In genomic region chr10:79468015-79468560, GRCh38 we compare ENCODE assay signal across 8 cellular contexts. TPM values are rescaled to one million over a fixed set of nuclear protein-coding genes. Genes with fewer than 3 reads are reported as not detected.
A peak's percentile ranks its signal among the peaks of the same experiment; 100 is the strongest.
DNase-seq lines count a peak whose midpoint lies in the region; ATAC-seq and TF ChIP-seq lines count a peak whose summit lies in the region.

No MANE protein-coding gene starts in this region.

- TF ChIP-seq CTCF in adrenal gland (IDR thresholded peaks at IDR 0.05) (no peak), right atrium auricular region (IDR thresholded peaks at IDR 0.05) (no peak), PC-9 (conservative IDR thresholded peaks at IDR 0.05) (no peak)

- TF ChIP-seq POLR2A in adrenal gland (IDR thresholded peaks at IDR 0.05) = no peak

- peaks cover 44 to 81% (median 61%) of the 10 kb centered on the region in 10 experiments for H3K4me1 ChIP-seq in BLaER1 treated with 17β-estradiol and CSF1 and Interleukin-3, amounts not matched to agents 10 nM and 100 nM
- H3K4me1 ChIP-seq in adrenal gland (replicated peaks in 1 of 2) = peaks cover 2 to 31% of the 10 kb centered on the region in 2 donors
- peaks cover 0 to 20% of the 10 kb centered on the region in 2 donors for H3K4me1 ChIP-seq in right atrium auricular region
- H3K4me1 ChIP-seq in PC-9 (replicated peaks; ENCODE audit: insufficient read depth) = no peaks in the 10 kb centered on the region

- peak overlapping the region; percentile 0 to 92 (median 47); a peak in 16 of 22 replicates for H3K4me2 ChIP-seq in BLaER1 treated with 17β-estradiol and CSF1 and Interleukin-3, amounts not matched to agents 10 nM and 100 nM
- no peak overlapping the region for H3K4me2 ChIP-seq in PC-9

- H3K79me2 ChIP-seq in PC-9 (ENCODE audit: low read depth) = no peaks in the 10 kb centered on the region

- CTCF ChIA-PET in PC-9 (lab: Charles Lee) = interaction anchor here (0.7 to 1.1 kb wide), 4 partner anchors 93 to 881 kb away, joined by 4 to 9 read pairs (median 7); no protein-coding TSS in a partner anchor

- H3K4me3 ChIP-seq in BLaER1 treated with 17β-estradiol and CSF1 and Interleukin-3, amounts not matched to agents 10 nM and 100 nM = no peak overlapping the region
- H3K4me3 ChIP-seq in adrenal gland (no peak overlapping the region), right atrium auricular region (no peak overlapping the region), PC-9 (no peak overlapping the region)

- H3F3A ChIP-seq in PC-9 (ENCODE audit: insufficient read depth, low read depth) = no peaks in the 10 kb centered on the region

- no peaks in the 10 kb centered on the region for H3K27me3 ChIP-seq in BLaER1 treated with 17β-estradiol and CSF1 and Interleukin-3, amounts not matched to agents 10 nM and 100 nM
- H3K27me3 ChIP-seq in adrenal gland (no peaks in the 10 kb centered on the region), right atrium auricular region (no peaks in the 10 kb centered on the region), PC-9 (ENCODE audit: insufficient read depth, low read depth) (no peaks in the 10 kb centered on the region)

- intact Hi-C loops in adrenal gland (cut with DNase I) = loop anchor here in 1 of 2 donors (5.0 kb wide), 1 partner anchor 91 kb away; no protein-coding TSS in a partner anchor
- intact Hi-C loops in sciatic nerve (cut with DNase I) = no loop called here
- intact Hi-C loops in PC-9 (cut with micrococcal nuclease; ENCODE audit: unreplicated experiment) = no loop called here

- ATAC-seq in sciatic nerve (peak; percentile 38), HG03432 (IDR thresholded peaks at IDR 0.05; ENCODE audit: unreplicated experiment) (no peak), GM19328 (IDR thresholded peaks at IDR 0.05; ENCODE audit: unreplicated experiment) (no peak), GM21423 (IDR thresholded peaks at IDR 0.05; ENCODE audit: unreplicated experiment) (no peak)

- H3K36me3 ChIP-seq in BLaER1 treated with 17β-estradiol and CSF1 and Interleukin-3, amounts not matched to agents 10 nM and 100 nM = no peaks in the 10 kb centered on the region
- H3K36me3 ChIP-seq in adrenal gland (replicated peaks in 1 of 2) = no peaks in the 10 kb centered on the region
- H3K36me3 ChIP-seq in right atrium auricular region = no peaks in the 10 kb centered on the region
- no peaks in the 10 kb centered on the region for H3K36me3 ChIP-seq in PC-9 (ENCODE audit: low read depth)

- H3K9ac ChIP-seq in BLaER1 treated with 17β-estradiol and CSF1 and Interleukin-3, amounts not matched to agents 10 nM and 100 nM = peak overlapping the region in 3 of 11 experiments; percentile 6 to 70 (median 20); a peak in 4 of 22 replicates

- BruUV-seq in PC-9 (replicated peaks; lab: Mats Ljungman, UMichigan) = no TSS peak

- POLR2A ChIA-PET in PC-9 (lab: Charles Lee; ENCODE audit: unreplicated experiment) = no interaction called here

- H2AFZ ChIP-seq in PC-9 = no peak overlapping the region

- no peaks in the 10 kb centered on the region for H3K9me2 ChIP-seq in PC-9 (ENCODE audit: insufficient read depth)

- H3K27ac ChIP-seq in BLaER1 treated with 17β-estradiol and CSF1 and Interleukin-3, amounts not matched to agents 10 nM and 100 nM = peak overlapping the region in 10 of 11 experiments; percentile 0 to 73 (median 46); a peak in 16 of 22 replicates
- H3K27ac ChIP-seq in adrenal gland (peak overlapping the region in 3 of 5 donors; percentile 27 to 66 (median 54)), right atrium auricular region (peak overlapping the region; percentile 36 to 42), PC-9 (no peak overlapping the region)

- WGBS in adrenal gland, 4 donors = 41 to 68% (median 54%) methylated on average over 3 of the region's 3 CpGs

- DNase-seq in adrenal gland = no peak
- no peak for DNase-seq in right atrium auricular region (ENCODE audit: low spot score)
- DNase-seq in sciatic nerve (ENCODE audit: low spot score) = no peak
- no peak for DNase-seq in PC-9

- no peaks in the 10 kb centered on the region for H4K20me1 ChIP-seq in BLaER1 treated with 17β-estradiol and CSF1 and Interleukin-3, amounts not matched to agents 10 nM and 100 nM
- no peaks in the 10 kb centered on the region for H4K20me1 ChIP-seq in PC-9 (ENCODE audit: insufficient read depth)

- no peaks in the 10 kb centered on the region for H3K9me3 ChIP-seq in BLaER1 treated with 17β-estradiol and CSF1 and Interleukin-3, amounts not matched to agents 10 nM and 100 nM (replicated peaks in 1 of 11)
- H3K9me3 ChIP-seq in adrenal gland (replicated peaks in 1 of 3) (no peaks in the 10 kb centered on the region), right atrium auricular region (no peaks in the 10 kb centered on the region), PC-9 (ENCODE audit: insufficient read depth, low read depth) (no peaks in the 10 kb centered on the region)

RNA-seq across cellular contexts. Expression of gene ZCCHC24, which starts 22.7 kb away (rescaled TPM):
- total RNA-seq in adrenal gland (10 to 100 TPM; 21.7 to 49.0 (median 28.8) TPM), right atrium auricular region (10 to 100 TPM; 45.6 to 85.9 TPM), sciatic nerve (150 TPM), PC-9 (2021) (6.0 and 6.3 TPM in 2 replicates)
- 10 to 100 TPM in 2 of 3 donors, 1 to 10 TPM in 1; 8.7 to 19.9 (median 12.9) TPM for polyA plus RNA-seq in adrenal gland

RNA-seq across cellular contexts. Expression of gene EIF5AL1, which starts 44.2 kb away (rescaled TPM):
- under 1 TPM in 5 of 8 donors, not detected in 3; 0.10 to 0.57 (median 0.41) TPM for total RNA-seq in adrenal gland
- polyA plus RNA-seq in adrenal gland = 1 to 10 TPM in 1 of 3 donors, under 1 TPM in 2; 0.88 to 1.9 (median 0.91) TPM
- under 1 TPM in 1 of 2 donors, not detected in 1; 0.08 TPM for total RNA-seq in right atrium auricular region
- 0.09 TPM for total RNA-seq in sciatic nerve
- total RNA-seq in PC-9 (2021) = 0.48 and 0.55 TPM in 2 replicates
